Comparison of ENCODE assay signal across 26 cellular contexts in the genomic region with DNA sequence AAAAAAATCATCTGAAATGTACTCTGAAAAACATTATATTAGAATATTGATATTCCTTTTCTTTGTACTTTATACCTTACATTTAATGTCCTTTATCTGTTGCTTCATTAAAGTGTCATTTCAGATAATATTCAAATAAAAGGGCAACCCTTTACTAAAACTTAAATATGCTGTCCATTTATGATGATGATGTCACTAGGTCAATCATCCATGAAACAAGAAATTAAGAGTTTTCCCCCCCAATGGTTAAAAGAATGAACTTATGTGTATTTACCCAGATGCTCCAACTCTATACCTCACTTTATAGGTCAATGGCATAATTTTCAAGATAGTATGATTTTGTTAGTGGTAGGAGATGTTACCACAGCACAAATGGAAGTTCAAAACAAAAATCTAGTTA. TPM values are rescaled to one million over a fixed set of nuclear protein-coding genes. Genes with fewer than 3 reads are reported as not detected.
DNase-seq lines count a peak whose midpoint lies in the region; ATAC-seq, FAIRE-seq and TF ChIP-seq lines count a peak whose summit lies in the region.
"Had no signal": no experiment of that assay in that cellular context is flagged by ENCODE, and none has a peak within 500 bp of the region (broad histone marks: within the 10 kb centered on the region; RNA-seq: fewer than 3 reads in every experiment).

No MANE protein-coding gene starts in this region.

- no peak overlapping the region for H3K4me2 ChIP-seq in HepG2 (ENCODE audit: low read depth, low read length)
- H3K4me2 ChIP-seq: A549; BLaER1 treated with 17β-estradiol and CSF1 and Interleukin-3, amounts not matched to agents 10 nM and 100 nM had no signal

- ATAC-seq in HepG2 (no peak), right lobe of liver (no peak), GM18870 (IDR thresholded peaks at IDR 0.05; ENCODE audit: unreplicated experiment) (no peak)
- no peak for ATAC-seq in central memory CD8-positive, alpha-beta T cell (replicated peaks; ENCODE audit: extremely low read depth, poor library complexity, severe bottlenecking)
- ATAC-seq: A549, GM12878 had no signal

- no peak for TF ChIP-seq CTCF in HepG2 (CRISPR knock-in tag; IDR thresholded peaks at IDR 0.05)
- no peak for TF ChIP-seq CTCF in right lobe of liver (IDR thresholded peaks at IDR 0.05)
- no peak for TF ChIP-seq CTCF in HEK293 (tag by site-specific recombination; IDR thresholded peaks at IDR 0.05)

- no peak overlapping the region for H3K9ac ChIP-seq in HepG2 (ENCODE audit: insufficient read depth, low read depth, low read length)
- H3K9ac ChIP-seq: BLaER1 treated with 17β-estradiol and CSF1 and Interleukin-3, amounts not matched to agents 10 nM and 100 nM had no signal

- peak overlapping the region; percentile 2 for H3K27ac Mint-ChIP-seq in central memory CD8-positive, alpha-beta T cell (ENCODE audit: low read depth)
- H3K27ac Mint-ChIP-seq: B cell had no signal

- H4K20me1 ChIP-seq in HepG2 (ENCODE audit: insufficient read depth, low read length) = peaks cover 11% of the 10 kb centered on the region

- TF ChIP-seq RAD21 in HepG2 (CRISPR knock-in tag; IDR thresholded peaks at IDR 0.05) = no peak

- H3K9me3 ChIP-seq in HepG2 (ENCODE audit: low read length) (no peaks in the 10 kb centered on the region), right lobe of liver (no peaks in the 10 kb centered on the region), HEK293 (ENCODE audit: control insufficient read depth, insufficient read depth, low read depth, low read length) (no peaks in the 10 kb centered on the region)
- H3K9me3 ChIP-seq: A549; BLaER1 treated with 17β-estradiol and CSF1 and Interleukin-3, amounts not matched to agents 10 nM and 100 nM had no signal

- H3K9me3 Mint-ChIP-seq in central memory CD8-positive, alpha-beta T cell = no peaks in the 10 kb centered on the region
- H3K9me3 Mint-ChIP-seq: CD4-positive, alpha-beta memory T cell; CD8-positive, alpha-beta memory T cell had no signal

- no peak overlapping the region for H3K4me3 ChIP-seq in HepG2 (replicated peaks in 1 of 3; ENCODE audit: insufficient read depth in 1 of 3, low read depth in 2 of 3, low read length in 3 of 3)
- no peak overlapping the region for H3K4me3 ChIP-seq in right lobe of liver
- H3K4me3 ChIP-seq in HEK293 (ENCODE audit: low read depth, low read length) = no peak overlapping the region
- H3K4me3 ChIP-seq: A549; BLaER1 treated with 17β-estradiol and CSF1 and Interleukin-3, amounts not matched to agents 10 nM and 100 nM; GM12878 had no signal

- TF ChIP-seq EP300 in HepG2 (IDR thresholded peaks at IDR 0.05; ENCODE audit: low read depth in 2 of 2, low read length in 2 of 2) (no peak), HepG2 (CRISPR knock-in tag; IDR thresholded peaks at IDR 0.05; ENCODE audit: borderline replicate concordance) (no peak)

- POLR2A ChIA-PET in HepG2 (lab: Yijun Ruan, JAX) = no interaction called here
- POLR2A ChIA-PET in HEK293 (lab: Yijun Ruan, JAX) = no interaction called here

- no peak for TF ChIP-seq POLR2A in HepG2 (IDR thresholded peaks at IDR 0.05; ENCODE audit: insufficient read depth in 1 of 2, low read depth in 2 of 2, low read length in 2 of 2)
- TF ChIP-seq POLR2A in right lobe of liver (IDR thresholded peaks at IDR 0.05) = no peak

- no TSS peak for BruUV-seq in HepG2 (replicated peaks; lab: Mats Ljungman, UMichigan)

- H3K4me3 Mint-ChIP-seq in central memory CD8-positive, alpha-beta T cell = no peak overlapping the region
- H3K4me3 Mint-ChIP-seq: B cell; CD8-positive, alpha-beta memory T cell had no signal

- H3K27ac ChIP-seq in HepG2 (ENCODE audit: extremely low read length, insufficient read depth, low read length) (no peak overlapping the region), right lobe of liver (no peak overlapping the region), HEK293 (ENCODE audit: extremely low read depth, low read depth, low read length) (no peak overlapping the region)
- H3K27ac ChIP-seq: A549; BLaER1 treated with 17β-estradiol and CSF1 and Interleukin-3, amounts not matched to agents 10 nM and 100 nM; C4-2B had no signal

- DNase-seq in HepG2 (ENCODE audit: low spot score) (no peak), right lobe of liver (no peak), A172 (ENCODE audit: low spot score) (no peak), NAMALWA (ENCODE audit: low spot score) (no peak)
- no peak for DNase-seq in central memory CD8-positive, alpha-beta T cell (ENCODE audit: low spot score in 2 of 2)
- DNase-seq: 8988T; AML-193; CD4-positive, alpha-beta memory T cell; CD8-positive, alpha-beta memory T cell; COR-L47; DMS 273 treated with DMSO at 0.1 percent for 48 hours; DMS153; DMS53; DMS79; DND-41; GDM1 had no signal

- no peaks in the 10 kb centered on the region for H3K27me3 Mint-ChIP-seq in central memory CD8-positive, alpha-beta T cell
- H3K27me3 Mint-ChIP-seq: B cell; CD4-positive, alpha-beta memory T cell; CD8-positive, alpha-beta memory T cell had no signal

- H3K4me1 ChIP-seq in HepG2 (ENCODE audit: insufficient read depth, low read length) (peaks cover 18% of the 10 kb centered on the region), right lobe of liver (no peaks in the 10 kb centered on the region), HEK293 (ENCODE audit: control insufficient read depth, insufficient read depth, low read length) (no peaks in the 10 kb centered on the region)

- H3K36me3 Mint-ChIP-seq in central memory CD8-positive, alpha-beta T cell (ENCODE audit: insufficient read depth) = peaks cover 27% of the 10 kb centered on the region

- H3K79me2 ChIP-seq in HepG2 (ENCODE audit: insufficient read depth, low read length) = peaks cover 76% of the 10 kb centered on the region

- intact Hi-C loops in HepG2 (cut with micrococcal nuclease; ENCODE audit: unreplicated experiment) = no loop called here
- intact Hi-C loops in right lobe of liver (cut with DNase I) = no loop called here

- CTCF ChIA-PET in HepG2 (lab: Yijun Ruan, JAX; ENCODE audit: low intra/inter-chr PET ratio, low total read pairs) (no interaction called here), HEK293 (lab: Yijun Ruan, JAX) (interaction anchor here (0.8 kb wide), 1 partner anchor 128 kb away, joined by 4 read pairs; no protein-coding TSS in a partner anchor)

- FAIRE-seq in HepG2 (lab: Jason Lieb, UNC) = no peak
- FAIRE-seq: A549, GM12878, GM12892, GM18507, GM19239 had no signal

- in situ Hi-C loops in HepG2 (cut with HindIII; ENCODE audit: extremely low pct_ligation_motif_present, low pct_unique_long_range_greater_than_20kb) = no loop called here

- H3K36me3 ChIP-seq in HepG2 (replicated peaks in 1 of 2; ENCODE audit: control insufficient read depth in 1 of 2, insufficient read depth in 2 of 2, low read length in 2 of 2) (peaks cover 9 to 21% of the 10 kb centered on the region in 2 experiments; a peak in 4 of 5 replicates), right lobe of liver (no peaks in the 10 kb centered on the region), HEK293 (ENCODE audit: control insufficient read depth in 2 of 2, insufficient read depth in 1 of 2, low read length in 2 of 2) (peaks cover 14 to 32% of the 10 kb centered on the region in 2 experiments)

- no peak overlapping the region for H2AFZ ChIP-seq in HepG2 (ENCODE audit: low read length)

- H3K27me3 ChIP-seq in HepG2 (ENCODE audit: control insufficient read depth in 1 of 2, insufficient read depth in 2 of 2, low read length in 2 of 2) (no peaks in the 10 kb centered on the region), right lobe of liver (no peaks in the 10 kb centered on the region)
- H3K27me3 ChIP-seq: BLaER1 treated with 17β-estradiol and CSF1 and Interleukin-3, amounts not matched to agents 10 nM and 100 nM had no signal

- H3K4me1 Mint-ChIP-seq in central memory CD8-positive, alpha-beta T cell = peaks cover 38% of the 10 kb centered on the region

TF ChIP-seq in HepG2, 621 proteins besides CTCF, POLR2A, EP300 and RAD21 (continues in another document):
- TF ChIP-seq, protein P1, sequence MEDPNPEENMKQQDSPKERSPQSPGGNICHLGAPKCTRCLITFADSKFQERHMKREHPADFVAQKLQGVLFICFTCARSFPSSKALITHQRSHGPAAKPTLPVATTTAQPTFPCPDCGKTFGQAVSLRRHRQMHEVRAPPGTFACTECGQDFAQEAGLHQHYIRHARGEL (CRISPR knock-in tag; IDR thresholded peaks at IDR 0.05) = no peak
- TF ChIP-seq CREB1 (IDR thresholded peaks at IDR 0.05) (peak; percentile 40; the same call in 1 of the 2 replicates), CREB1 (CRISPR knock-in tag; IDR thresholded peaks at IDR 0.05) (no peak)

RNA-seq across cellular contexts. Expression of a gene that starts 15.3 kb away (rescaled TPM):
- 45.8 and 68.8 TPM in 2 replicates for total RNA-seq in HepG2 (2016; rRNA removed; fragmentation: Illumina TruSeq; extraction: Trizol)
- 5.2 and 7.9 TPM in 2 replicates for total RNA-seq in HepG2 (2016; cell fraction: cytosol; rRNA removed; fragmentation: Illumina TruSeq; extraction: Trizol; ENCODE audit: low read depth)
- total RNA-seq in HepG2 (2016; cell fraction: insoluble cytoplasmic fraction; rRNA removed; fragmentation: Illumina TruSeq; extraction: Trizol) = 49.0 and 68.2 TPM in 2 replicates
- 9.3 and 10.9 TPM in 2 replicates for total RNA-seq in HepG2 (2016; cell fraction: membrane; rRNA removed; fragmentation: Illumina TruSeq; extraction: Trizol)
- 23.2 and 23.8 TPM in 2 replicates for total RNA-seq in HepG2 (2016; cell fraction: nucleus; rRNA removed; fragmentation: Illumina TruSeq; extraction: Trizol)
- polyA plus RNA-seq in HepG2 (2011; rRNA removed) = 15.9 and 17.5 TPM in 2 replicates
- 5.6 and 9.8 TPM in 2 replicates for polyA plus RNA-seq in HepG2 (2011; cell fraction: cytosol; rRNA removed)
- polyA plus RNA-seq in HepG2 (2011; cell fraction: nucleus; rRNA removed) = 7.9 and 10.8 TPM in 2 replicates
- polyA plus RNA-seq in HepG2 (2012) = 19.1 and 29.9 TPM in 2 replicates
- 0.89 and 1.1 TPM in 2 replicates for polyA plus RNA-seq in HepG2 (2016; cell fraction: cytosol; fragmentation: Illumina TruSeq; extraction: Trizol; ENCODE audit: low read depth)
- 30.1 and 36.8 TPM in 2 replicates for polyA plus RNA-seq in HepG2 (2016; cell fraction: insoluble cytoplasmic fraction; fragmentation: Illumina TruSeq; extraction: Trizol; ENCODE audit: low read depth)
- 2.9 and 3.3 TPM in 2 replicates for polyA plus RNA-seq in HepG2 (2016; cell fraction: membrane; fragmentation: Illumina TruSeq; extraction: Trizol; ENCODE audit: low read depth)
- polyA plus RNA-seq in HepG2 (2016; cell fraction: nucleus; fragmentation: Illumina TruSeq; extraction: Trizol; ENCODE audit: insufficient read depth, low read depth) = 22.3 and 23.3 TPM in 2 replicates
- polyA minus RNA-seq in HepG2 (2011; rRNA and poly(A)+ RNA removed; ENCODE audit: low replicate concordance) = 18.9 and 33.5 TPM in 2 replicates
- 26.9 and 27.8 TPM in 2 replicates for polyA minus RNA-seq in HepG2 (2011; cell fraction: cytosol; rRNA and poly(A)+ RNA removed)
- polyA minus RNA-seq in HepG2 (2011; cell fraction: nucleus; rRNA and poly(A)+ RNA removed) = 31.4 and 41.6 TPM in 2 replicates
- total RNA-seq in right lobe of liver = 10 to 100 TPM in 5 of 6 experiments, 1 to 10 TPM in 1; 8.7 to 19.3 (median 13.0) TPM
- 36.7 and 42.4 TPM in 2 replicates for total RNA-seq in A172 (2014; rRNA removed; shearing (Covaris generic))
